Comparison of ENCODE assay signal across 9 cellular contexts in the genomic region with DNA sequence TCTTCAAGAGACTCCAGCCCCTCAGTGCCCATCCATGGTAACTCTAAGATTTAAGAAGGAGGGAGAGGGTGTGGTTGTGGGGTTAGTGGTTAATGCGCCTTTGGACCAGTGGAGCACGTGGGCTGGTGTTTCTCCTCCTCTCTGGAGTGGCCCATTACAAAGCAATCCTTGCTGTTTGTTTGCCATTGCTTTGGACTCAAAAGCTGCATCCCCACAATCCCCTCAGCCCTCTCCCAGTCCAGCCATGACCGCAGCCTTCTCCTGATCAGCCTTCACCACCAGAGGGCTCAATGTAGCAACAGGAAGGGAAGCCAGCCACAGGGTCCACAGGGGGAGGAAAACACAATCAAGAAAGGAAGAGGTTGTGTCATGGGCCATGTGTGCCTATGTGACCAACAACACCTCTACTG. TPM values are rescaled to one million over a fixed set of nuclear protein-coding genes. Genes with fewer than 3 reads are reported as not detected.
DNase-seq lines count a peak whose midpoint lies in the region; ATAC-seq and TF ChIP-seq lines count a peak whose summit lies in the region.
"Had no signal": no experiment of that assay in that cellular context is flagged by ENCODE, and none has a peak within 500 bp of the region (broad histone marks: within the 10 kb centered on the region; RNA-seq: fewer than 3 reads in every experiment).

No MANE protein-coding gene starts in this region.

- H3K4me3 Mint-ChIP-seq in T-cell, result no peak overlapping the region

- POLR2A ChIA-PET in T-cell (lab: Charles Lee), result no interaction called here

- ATAC-seq in T-cell (replicated peaks in 1 of 4) (no peak), GM18511 (IDR thresholded peaks at IDR 0.05; ENCODE audit: unreplicated experiment) (no peak)

- peak; percentile 70 for TF ChIP-seq CTCF in astrocyte of the cerebellum (IDR thresholded peaks at IDR 0.05; ENCODE audit: low read depth, low read length, missing control alignments)

- H3K4me1 Mint-ChIP-seq in T-cell, result no peaks in the 10 kb centered on the region

- DNase-seq in ELR (ENCODE audit: low read depth) (peak; percentile 16), astrocyte of the cerebellum (ENCODE audit: low read depth) (no peak), lung microvascular endothelial cell (ENCODE audit: low read depth in 2 of 2) (peak; percentile 53 to 56), T-cell (no peak)
- no peak for DNase-seq in NK-92 treated with Interleukin-12 subunit alpha and Interleukin-12 subunit beta, amount 100 ng/mL, for 24 hours (lab: John Stamatoyannopoulos, UW)
- DNase-seq: psoas muscle had no signal

- H3K27me3 Mint-ChIP-seq in T-cell, result peaks cover 7 to 18% of the 10 kb centered on the region in 2 donors

- peaks cover 0 to 10% (median 10%) of the 10 kb centered on the region in 3 donors for H3K9me3 Mint-ChIP-seq in T-cell

- peak; percentile 53; the same call in 1 of the 2 replicates for TF ChIP-seq RAD21 in Ishikawa (IDR thresholded peaks at IDR 0.05; ENCODE audit: low read depth)

- CTCF ChIA-PET in T-cell (lab: Charles Lee), result no interaction called here

- H3K27ac Mint-ChIP-seq in T-cell, result no peak overlapping the region

- in situ Hi-C loops in astrocyte of the cerebellum (cut with HindIII; ENCODE audit: low sequenced_read_pairs), result no loop called here

- TF ChIP-seq EP300 in Ishikawa (IDR thresholded peaks at IDR 0.05; ENCODE audit: borderline replicate concordance), result no peak

- no peak overlapping the region for H3K4me3 ChIP-seq in astrocyte of the cerebellum (ENCODE audit: low read depth, low read length)
- H3K4me3 ChIP-seq: adrenal gland, psoas muscle had no signal

- H3K36me3 Mint-ChIP-seq in T-cell, result peaks cover 3% of the 10 kb centered on the region

TF ChIP-seq in Ishikawa, 13 proteins besides CTCF, POLR2A, EP300 and RAD21:
- TF ChIP-seq, protein P1, sequence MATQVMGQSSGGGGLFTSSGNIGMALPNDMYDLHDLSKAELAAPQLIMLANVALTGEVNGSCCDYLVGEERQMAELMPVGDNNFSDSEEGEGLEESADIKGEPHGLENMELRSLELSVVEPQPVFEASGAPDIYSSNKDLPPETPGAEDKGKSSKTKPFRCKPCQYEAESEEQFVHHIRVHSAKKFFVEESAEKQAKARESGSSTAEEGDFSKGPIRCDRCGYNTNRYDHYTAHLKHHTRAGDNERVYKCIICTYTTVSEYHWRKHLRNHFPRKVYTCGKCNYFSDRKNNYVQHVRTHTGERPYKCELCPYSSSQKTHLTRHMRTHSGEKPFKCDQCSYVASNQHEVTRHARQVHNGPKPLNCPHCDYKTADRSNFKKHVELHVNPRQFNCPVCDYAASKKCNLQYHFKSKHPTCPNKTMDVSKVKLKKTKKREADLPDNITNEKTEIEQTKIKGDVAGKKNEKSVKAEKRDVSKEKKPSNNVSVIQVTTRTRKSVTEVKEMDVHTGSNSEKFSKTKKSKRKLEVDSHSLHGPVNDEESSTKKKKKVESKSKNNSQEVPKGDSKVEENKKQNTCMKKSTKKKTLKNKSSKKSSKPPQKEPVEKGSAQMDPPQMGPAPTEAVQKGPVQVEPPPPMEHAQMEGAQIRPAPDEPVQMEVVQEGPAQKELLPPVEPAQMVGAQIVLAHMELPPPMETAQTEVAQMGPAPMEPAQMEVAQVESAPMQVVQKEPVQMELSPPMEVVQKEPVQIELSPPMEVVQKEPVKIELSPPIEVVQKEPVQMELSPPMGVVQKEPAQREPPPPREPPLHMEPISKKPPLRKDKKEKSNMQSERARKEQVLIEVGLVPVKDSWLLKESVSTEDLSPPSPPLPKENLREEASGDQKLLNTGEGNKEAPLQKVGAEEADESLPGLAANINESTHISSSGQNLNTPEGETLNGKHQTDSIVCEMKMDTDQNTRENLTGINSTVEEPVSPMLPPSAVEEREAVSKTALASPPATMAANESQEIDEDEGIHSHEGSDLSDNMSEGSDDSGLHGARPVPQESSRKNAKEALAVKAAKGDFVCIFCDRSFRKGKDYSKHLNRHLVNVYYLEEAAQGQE (IDR thresholded peaks at IDR 0.05; ENCODE audit: low read depth), result no peak
- no peak for TF ChIP-seq TAF1 (IDR thresholded peaks at IDR 0.05; ENCODE audit: low read depth)
- no peak for TF ChIP-seq TCF12 (IDR thresholded peaks at IDR 0.05; ENCODE audit: low read depth)
- TF ChIP-seq, protein P2, sequence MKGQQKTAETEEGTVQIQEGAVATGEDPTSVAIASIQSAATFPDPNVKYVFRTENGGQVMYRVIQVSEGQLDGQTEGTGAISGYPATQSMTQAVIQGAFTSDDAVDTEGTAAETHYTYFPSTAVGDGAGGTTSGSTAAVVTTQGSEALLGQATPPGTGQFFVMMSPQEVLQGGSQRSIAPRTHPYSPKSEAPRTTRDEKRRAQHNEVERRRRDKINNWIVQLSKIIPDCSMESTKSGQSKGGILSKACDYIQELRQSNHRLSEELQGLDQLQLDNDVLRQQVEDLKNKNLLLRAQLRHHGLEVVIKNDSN (IDR thresholded peaks at IDR 0.05), result no peak
- TF ChIP-seq, protein P3, sequence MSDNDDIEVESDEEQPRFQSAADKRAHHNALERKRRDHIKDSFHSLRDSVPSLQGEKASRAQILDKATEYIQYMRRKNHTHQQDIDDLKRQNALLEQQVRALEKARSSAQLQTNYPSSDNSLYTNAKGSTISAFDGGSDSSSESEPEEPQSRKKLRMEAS (IDR thresholded peaks at IDR 0.05), result no peak
- no peak for TF ChIP-seq CEBPB (IDR thresholded peaks at IDR 0.05)
- TF ChIP-seq TEAD4 (IDR thresholded peaks at IDR 0.05), result no peak
- TF ChIP-seq FOXM1 (IDR thresholded peaks at IDR 0.05; ENCODE audit: borderline replicate concordance, low read depth), result no peak
- no peak for TF ChIP-seq ZBTB7A (IDR thresholded peaks at IDR 0.05; ENCODE audit: low read depth)
- no peak for TF ChIP-seq YY1 (IDR thresholded peaks at IDR 0.05; ENCODE audit: low read depth)
- TF ChIP-seq NFIC (IDR thresholded peaks at IDR 0.05), result no peak
- TF ChIP-seq CREB1 (IDR thresholded peaks at IDR 0.05; ENCODE audit: low read depth), result no peak
- TF ChIP-seq EGR1 (IDR thresholded peaks at IDR 0.05), result no peak

RNA-seq across cellular contexts. Expression of a gene that starts 38.4 kb away (rescaled TPM):
- total RNA-seq in lung microvascular endothelial cell (57.3 and 92.3 TPM in 2 replicates), T-cell (10 to 100 TPM in 1 of 5 donors, 1 to 10 TPM in 4; 3.6 to 12.3 (median 4.2) TPM)

Comparison
In these comparisons a context has a peak if more than half of its experiments do, and no peak if none do; other contexts are left out.
1. DNase-seq: peak in ELR (single experiment) and lung microvascular endothelial cell (2 of 2); none in astrocyte of the cerebellum (single experiment), T-cell (0 of 34) and NK-92 treated with Interleukin-12 subunit alpha and Interleukin-12 subunit beta, amount 100 ng/mL, for 24 hours (single experiment).